ENCODE assay signal across 16 cellular contexts in the genomic region with DNA sequence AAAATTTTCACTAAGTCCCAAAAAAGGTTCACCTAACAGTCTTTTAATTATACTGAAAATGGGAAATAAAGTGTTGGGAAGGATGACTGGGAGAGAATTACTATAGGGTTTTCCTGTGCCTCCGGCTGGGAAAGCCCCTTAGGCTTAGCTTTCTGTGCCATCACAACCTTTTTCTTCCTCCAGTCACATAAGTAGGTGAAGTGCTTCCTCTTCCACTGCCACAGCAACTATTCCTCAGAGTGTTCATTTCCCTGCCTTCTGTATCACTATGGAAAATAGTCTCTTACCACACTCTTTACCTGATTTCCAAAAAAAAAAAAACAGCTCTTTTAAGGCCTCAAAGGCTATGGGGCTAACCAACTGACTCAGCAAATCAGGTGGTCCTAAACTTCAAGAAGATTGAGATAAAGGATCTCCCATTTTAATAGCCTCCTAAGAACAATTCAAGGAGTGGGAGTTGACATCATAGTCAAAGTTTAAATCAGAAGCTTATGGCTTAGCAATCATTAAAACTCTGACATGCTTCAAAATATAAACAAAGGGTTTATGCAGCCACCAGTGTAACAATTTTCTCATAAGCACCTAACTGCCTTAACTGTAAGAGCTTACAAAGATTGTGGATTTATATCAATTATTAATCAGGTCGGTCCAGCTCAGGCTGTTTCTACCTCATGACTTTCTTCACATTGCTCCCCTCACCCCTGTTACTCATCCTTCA.
A peak's percentile ranks its signal among the peaks of the same experiment; 100 is the strongest.
DNase-seq lines count a peak whose midpoint lies in the region; FAIRE-seq and TF ChIP-seq lines count a peak whose summit lies in the region.
"Had no signal": no experiment of that assay in that cellular context is flagged by ENCODE, and none has a peak within 500 bp of the region (broad histone marks: within the 10 kb centered on the region; RNA-seq: fewer than 3 reads in every experiment).

No MANE protein-coding gene starts in this region.

- H3K27me3 ChIP-seq in keratinocyte (ENCODE audit: control insufficient read depth, extremely low read depth, insufficient read depth, low read length), result no peaks in the 10 kb centered on the region
- H3K27me3 ChIP-seq: colonic mucosa had no signal

- H3K4me3 Mint-ChIP-seq in activated CD4-positive, alpha-beta T cell treated with anti-CD3 and anti-CD28 coated beads, Interleukin-2, amount 10 ng/mL, durations not matched to agents 24 days and 14 days, result no peak overlapping the region
- H3K4me3 Mint-ChIP-seq: activated CD8-positive, alpha-beta memory T cell treated with anti-CD3 and anti-CD28 coated beads, Interleukin-2, amount 10 ng/mL, durations not matched to agents 7 days and 5 days had no signal

- peak; percentile 5 for DNase-seq in AG08396 (ENCODE audit: low spot score)
- peak; percentile 65 for DNase-seq in HS-5 (ENCODE audit: low read depth)
- peak; percentile 41 for DNase-seq in amniotic epithelial cell (ENCODE audit: low read depth)
- DNase-seq in keratinocyte (ENCODE audit: low read depth, low spot score), result peak; percentile 17
- DNase-seq in DMS53 treated with DMSO at 0.1 percent for 48 hours (lab: John Stamatoyannopoulos, UW; ENCODE audit: unreplicated experiment), result no peak
- DNase-seq in activated CD4-positive, alpha-beta T cell treated with anti-CD3 and anti-CD28 coated beads, Interleukin-2, amount 10 ng/mL, durations not matched to agents 24 days and 14 days, result no peak
- no peak for DNase-seq in NCI-H2029 treated with DMSO at 0.1 percent for 48 hours (lab: John Stamatoyannopoulos, UW)
- DNase-seq in GM13976 (ENCODE audit: low spot score), result no peak
- DNase-seq: activated CD8-positive, alpha-beta memory T cell treated with anti-CD3 and anti-CD28 coated beads, Interleukin-2, amount 10 ng/mL, durations not matched to agents 7 days and 5 days; colonic mucosa; NCI-H1694 treated with DMSO at 0.1 percent for 48 hours; SHP77 treated with DMSO at 0.1 percent for 48 hours; stimulated activated CD4-positive, alpha-beta T cell treated with anti-CD3 and anti-CD28 coated beads, Interleukin-4, amount 100 ng/mL, for 1 hour; stimulated activated naive CD4-positive, alpha-beta T cell had no signal

- peaks cover 28% of the 10 kb centered on the region for H3K4me1 Mint-ChIP-seq in activated CD4-positive, alpha-beta T cell treated with anti-CD3 and anti-CD28 coated beads, Interleukin-2, amount 10 ng/mL, durations not matched to agents 24 days and 14 days

- H4K20me1 ChIP-seq in keratinocyte (ENCODE audit: control insufficient read depth, extremely low read depth, insufficient read depth, low read length), result no peaks in the 10 kb centered on the region

- FAIRE-seq in keratinocyte (lab: Jason Lieb, UNC), result peak; percentile 69
- FAIRE-seq: GM12891, TTC549 had no signal

- no peaks in the 10 kb centered on the region for H3K79me2 ChIP-seq in keratinocyte (ENCODE audit: control insufficient read depth, insufficient read depth, low read length)

- no peak overlapping the region for H3K27ac Mint-ChIP-seq in activated CD4-positive, alpha-beta T cell treated with anti-CD3 and anti-CD28 coated beads, Interleukin-2, amount 10 ng/mL, durations not matched to agents 24 days and 14 days
- H3K27ac Mint-ChIP-seq: activated CD8-positive, alpha-beta memory T cell treated with anti-CD3 and anti-CD28 coated beads, Interleukin-2, amount 10 ng/mL, durations not matched to agents 7 days and 5 days had no signal

- no peaks in the 10 kb centered on the region for H3K9me3 ChIP-seq in keratinocyte (ENCODE audit: control insufficient read depth, low read depth, low read length)
- H3K9me3 ChIP-seq: colonic mucosa had no signal

- peak overlapping the region; percentile 40 for H2AFZ ChIP-seq in keratinocyte (ENCODE audit: control insufficient read depth, low read length)

- H3K27ac ChIP-seq in keratinocyte (ENCODE audit: control insufficient read depth, insufficient read depth, low read length), result peak overlapping the region; percentile 81
- H3K27ac ChIP-seq: colonic mucosa had no signal

- no peaks in the 10 kb centered on the region for H3K36me3 ChIP-seq in keratinocyte (ENCODE audit: control insufficient read depth in 2 of 2, extremely low read depth in 1 of 2, insufficient read depth in 2 of 2, low read length in 2 of 2)
- H3K36me3 ChIP-seq: colonic mucosa had no signal

- no peaks in the 10 kb centered on the region for H3K27me3 Mint-ChIP-seq in activated CD4-positive, alpha-beta T cell treated with anti-CD3 and anti-CD28 coated beads, Interleukin-2, amount 10 ng/mL, durations not matched to agents 24 days and 14 days
- H3K27me3 Mint-ChIP-seq: activated CD8-positive, alpha-beta memory T cell treated with anti-CD3 and anti-CD28 coated beads, Interleukin-2, amount 10 ng/mL, durations not matched to agents 7 days and 5 days had no signal

- H3K9me1 ChIP-seq in keratinocyte (ENCODE audit: control insufficient read depth, extremely low read depth, insufficient read depth, low read length), result no peaks in the 10 kb centered on the region

- no peaks in the 10 kb centered on the region for H3K9me3 Mint-ChIP-seq in activated CD4-positive, alpha-beta T cell treated with anti-CD3 and anti-CD28 coated beads, Interleukin-2, amount 10 ng/mL, durations not matched to agents 24 days and 14 days

- peaks cover 7% of the 10 kb centered on the region for H3K36me3 Mint-ChIP-seq in activated CD4-positive, alpha-beta T cell treated with anti-CD3 and anti-CD28 coated beads, Interleukin-2, amount 10 ng/mL, durations not matched to agents 24 days and 14 days (ENCODE audit: low read depth)

- in situ Hi-C loops in GM13976 (cut with MboI; ENCODE audit: low sequenced_read_pairs, unreplicated experiment), result loop anchor here (25.0 kb wide), 1 partner anchor 1481 kb away; no protein-coding TSS in a partner anchor

- peak overlapping the region; percentile 37 for H3K9ac ChIP-seq in keratinocyte (ENCODE audit: control insufficient read depth, extremely low read depth, insufficient read depth, low read length)

- peaks cover 14% of the 10 kb centered on the region for H3K4me1 ChIP-seq in keratinocyte (ENCODE audit: control insufficient read depth, extremely low read depth, insufficient read depth, low read length)
- H3K4me1 ChIP-seq: colonic mucosa had no signal

- intact Hi-C loops in activated CD4-positive, alpha-beta T cell treated with anti-CD3 and anti-CD28 coated beads, Interleukin-2, amount 10 ng/mL, durations not matched to agents 24 days and 14 days (cut with micrococcal nuclease), result no loop called here

- H3K4me2 ChIP-seq in keratinocyte (ENCODE audit: control insufficient read depth, extremely low read depth, insufficient read depth, low read depth, low read length), result peak overlapping the region; percentile 72

- no peak overlapping the region for H3K4me3 ChIP-seq in keratinocyte (ENCODE audit: control insufficient read depth in 2 of 3, extremely low read depth in 1 of 3, insufficient read depth in 2 of 3, low read depth in 1 of 3, low read length in 3 of 3)
- H3K4me3 ChIP-seq: colonic mucosa had no signal

- dilution Hi-C loops in keratinocyte (cut with MboI; ENCODE audit: extremely low pct_ligation_motif_present, low sequenced_read_pairs), result no loop called here

- no peak for TF ChIP-seq CTCF in keratinocyte (optimal IDR thresholded peaks at IDR 0.05 in 1 of 3, IDR thresholded peaks at IDR 0.05 in 1 of 3, conservative IDR thresholded peaks at IDR 0.05 in 1 of 3; ENCODE audit: extremely low read depth in 1 of 3, insufficient read depth in 2 of 3, low read length in 3 of 3)
- TF ChIP-seq CTCF in GM13976 (IDR thresholded peaks at IDR 0.05; ENCODE audit: borderline replicate concordance, control extremely low read depth, extremely low read depth, insufficient read depth, missing control alignments), result no peak

Comparison
In these comparisons a context has a peak if more than half of its experiments do, and no peak if none do; other contexts are left out.
1. DNase-seq: peak in AG08396 (single experiment), HS-5 (single experiment), amniotic epithelial cell (single experiment) and keratinocyte (single experiment); none in DMS53 treated with DMSO at 0.1 percent for 48 hours (single experiment), activated CD4-positive, alpha-beta T cell treated with anti-CD3 and anti-CD28 coated beads, Interleukin-2, amount 10 ng/mL, durations not matched to agents 24 days and 14 days (single experiment), NCI-H2029 treated with DMSO at 0.1 percent for 48 hours (single experiment) and GM13976 (single experiment).